Comparison of ENCODE assay signal across 7 cellular contexts in the genomic region with DNA sequence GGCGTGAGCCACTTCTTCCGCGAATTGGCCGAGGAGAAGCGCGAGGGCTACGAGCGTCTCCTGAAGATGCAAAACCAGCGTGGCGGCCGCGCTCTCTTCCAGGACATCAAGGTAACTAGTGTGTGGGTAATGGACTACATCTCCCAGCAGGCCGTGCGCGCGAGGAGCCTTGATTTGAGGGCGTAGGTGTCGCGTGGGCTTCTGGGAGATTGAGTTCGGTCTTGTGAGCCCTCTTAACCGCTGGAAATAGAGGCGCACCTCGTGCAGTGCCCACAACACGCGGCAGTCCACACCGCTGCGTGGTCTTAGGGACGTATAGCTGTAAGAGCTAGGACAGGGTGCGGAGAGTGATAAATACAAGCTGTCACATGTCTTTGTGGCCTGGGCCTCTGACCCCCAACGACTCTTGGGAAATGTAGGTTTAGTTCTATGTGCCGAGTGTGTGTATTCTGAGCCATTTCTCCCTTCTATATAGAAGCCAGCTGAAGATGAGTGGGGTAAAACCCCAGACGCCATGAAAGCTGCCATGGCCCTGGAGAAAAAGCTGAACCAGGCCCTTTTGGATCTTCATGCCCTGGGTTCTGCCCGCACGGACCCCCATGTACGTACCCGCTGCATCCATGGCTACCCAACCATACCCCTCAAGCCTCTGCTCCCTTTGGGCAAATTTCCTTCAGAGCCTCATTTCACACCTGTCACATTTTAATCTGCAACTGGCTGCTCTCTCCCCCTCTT. TPM values are rescaled to one million over a fixed set of nuclear protein-coding genes. Genes with fewer than 3 reads are reported as not detected.
DNase-seq lines count a peak whose midpoint lies in the region; ATAC-seq and TF ChIP-seq lines count a peak whose summit lies in the region.

No MANE protein-coding gene starts in this region.

- peaks cover 46% of the 10 kb centered on the region for H3K36me3 Mint-ChIP-seq in activated CD8-positive, alpha-beta T cell treated with anti-CD3 and anti-CD28 coated beads for 36 hours (ENCODE audit: low read depth)

- H3K27ac ChIP-seq in duodenal mucosa (ENCODE audit: low read depth, low read length) (peak overlapping the region; percentile 89), lower lobe of right lung (peak overlapping the region; percentile 93)

- ATAC-seq in GM18520 (IDR thresholded peaks at IDR 0.05; ENCODE audit: unreplicated experiment) (peak; percentile 15), HG03457 (IDR thresholded peaks at IDR 0.05; ENCODE audit: unreplicated experiment) (peak; percentile 28), lower lobe of right lung (peak; percentile 66 to 77)
- ATAC-seq in activated CD8-positive, alpha-beta T cell treated with anti-CD3 and anti-CD28 coated beads for 36 hours = peak; percentile 41

- intact Hi-C loops in activated CD8-positive, alpha-beta T cell treated with anti-CD3 and anti-CD28 coated beads for 36 hours (cut with micrococcal nuclease) = loop anchor here (5.0 to 10.0 kb wide), 2 partner anchors 91 to 169 kb away; a partner anchor contains a TSS
- intact Hi-C loops in lower lobe of right lung (cut with DNase I) = no loop called here

- peak; percentile 77 for DNase-seq in NCI-H774 (lab: John Stamatoyannopoulos, UW)
- peak; percentile 96 for DNase-seq in activated CD8-positive, alpha-beta T cell treated with anti-CD3 and anti-CD28 coated beads for 36 hours
- peak; percentile 93 for DNase-seq in lower lobe of right lung
- peak; percentile 74 to 91 (median 82) for DNase-seq in stimulated activated CD4-positive, alpha-beta T cell treated with anti-CD3 and anti-CD28 coated beads, TNF-alpha, amount 100 ng/mL, for 24 hours (ENCODE audit: low read depth in 3 of 3)

- CTCF ChIA-PET in activated CD8-positive, alpha-beta T cell treated with anti-CD3 and anti-CD28 coated beads for 36 hours (lab: Charles Lee) = interaction anchor here (0.8 to 3.8 kb wide), 6 partner anchors 10 to 170 kb away, joined by 3 to 17 read pairs (median 5); a partner anchor contains a TSS

- no peaks in the 10 kb centered on the region for H3K27me3 Mint-ChIP-seq in activated CD8-positive, alpha-beta T cell treated with anti-CD3 and anti-CD28 coated beads for 36 hours

- H3K9me3 ChIP-seq in duodenal mucosa (ENCODE audit: control insufficient read depth in 1 of 2, low read length in 2 of 2) (no peaks in the 10 kb centered on the region), lower lobe of right lung (no peaks in the 10 kb centered on the region)

- TF ChIP-seq CTCF in activated CD8-positive, alpha-beta T cell treated with anti-CD3 and anti-CD28 coated beads for 36 hours (IDR thresholded peaks at IDR 0.05) = no peak
- no peak for TF ChIP-seq CTCF in lower lobe of right lung (IDR thresholded peaks at IDR 0.05)

- H3K9me3 Mint-ChIP-seq in activated CD8-positive, alpha-beta T cell treated with anti-CD3 and anti-CD28 coated beads for 36 hours = no peaks in the 10 kb centered on the region

- peak overlapping the region; percentile 98 for H3K4me3 Mint-ChIP-seq in activated CD8-positive, alpha-beta T cell treated with anti-CD3 and anti-CD28 coated beads for 36 hours

- peaks cover 52% of the 10 kb centered on the region for H3K4me1 Mint-ChIP-seq in activated CD8-positive, alpha-beta T cell treated with anti-CD3 and anti-CD28 coated beads for 36 hours (ENCODE audit: low read depth)

- H3K27ac Mint-ChIP-seq in activated CD8-positive, alpha-beta T cell treated with anti-CD3 and anti-CD28 coated beads for 36 hours = peak overlapping the region; percentile 100

- POLR2A ChIA-PET in activated CD8-positive, alpha-beta T cell treated with anti-CD3 and anti-CD28 coated beads for 36 hours (lab: Charles Lee) = interaction anchor here (0.9 to 6.2 kb wide), 13 partner anchors 11 to 178 kb away, joined by 3 to 53 read pairs (median 5); a partner anchor contains a TSS

- no peaks in the 10 kb centered on the region for H3K27me3 ChIP-seq in duodenal mucosa (ENCODE audit: control insufficient read depth in 1 of 2, insufficient read depth in 2 of 2, low read length in 2 of 2)
- no peaks in the 10 kb centered on the region for H3K27me3 ChIP-seq in lower lobe of right lung (ENCODE audit: low read depth)

- peak overlapping the region; percentile 77 to 80 for H3K9ac ChIP-seq in duodenal mucosa (ENCODE audit: low read depth in 1 of 2, low read length in 2 of 2)

- H3K4me3 ChIP-seq in duodenal mucosa (ENCODE audit: low read depth in 1 of 2, low read length in 2 of 2) (peak overlapping the region; percentile 95 to 99), lower lobe of right lung (peak overlapping the region; percentile 96)

- peaks cover 13 to 33% of the 10 kb centered on the region in 2 donors for H3K36me3 ChIP-seq in duodenal mucosa (ENCODE audit: control insufficient read depth in 1 of 2, insufficient read depth in 2 of 2, low read length in 2 of 2)
- H3K36me3 ChIP-seq in lower lobe of right lung = peaks cover 51% of the 10 kb centered on the region

- H3K4me1 ChIP-seq in duodenal mucosa (ENCODE audit: control insufficient read depth in 1 of 2, insufficient read depth in 2 of 2, low read length in 2 of 2) (peaks cover 30 to 52% of the 10 kb centered on the region in 2 donors), lower lobe of right lung (peaks cover 55% of the 10 kb centered on the region)

RNA-seq across cellular contexts. Expression of a gene that starts 0.9 kb away (rescaled TPM):
- 1,000 to 10,000 TPM; 1,296 to 1,324 TPM for total RNA-seq in activated CD8-positive, alpha-beta T cell treated with anti-CD3 and anti-CD28 coated beads for 36 hours
- total RNA-seq in lower lobe of right lung = 9,799 TPM

RNA-seq across cellular contexts. Expression of a gene that starts 11.3 kb away (rescaled TPM):
- 100 to 1,000 TPM; 182 to 189 TPM for total RNA-seq in activated CD8-positive, alpha-beta T cell treated with anti-CD3 and anti-CD28 coated beads for 36 hours
- 142 TPM for total RNA-seq in lower lobe of right lung

RNA-seq across cellular contexts. Expression of a gene that starts 27.1 kb away (rescaled TPM):
- 10 to 100 TPM; 58.1 to 58.7 TPM for total RNA-seq in activated CD8-positive, alpha-beta T cell treated with anti-CD3 and anti-CD28 coated beads for 36 hours
- total RNA-seq in lower lobe of right lung = 24.8 TPM

RNA-seq across cellular contexts. Expression of a gene that starts 27.7 kb away (rescaled TPM):
- 100 to 1,000 TPM; 175 to 176 TPM for total RNA-seq in activated CD8-positive, alpha-beta T cell treated with anti-CD3 and anti-CD28 coated beads for 36 hours
- total RNA-seq in lower lobe of right lung = 45.3 TPM

RNA-seq across cellular contexts. Expression of a gene that starts 32.5 kb away (rescaled TPM):
- total RNA-seq in activated CD8-positive, alpha-beta T cell treated with anti-CD3 and anti-CD28 coated beads for 36 hours = 1 to 10 TPM; 1.4 to 2.8 TPM
- total RNA-seq in lower lobe of right lung = 1.9 TPM

Comparison
In these comparisons a context has a peak if more than half of its experiments do, and no peak if none do; other contexts are left out.
1. Peak in every context shown above with its lines: DNase-seq, ATAC-seq, H3K4me3 ChIP-seq and H3K27ac ChIP-seq.
2. ATAC-seq: peak in every context shown above with its lines; median percentile 72 in lower lobe of right lung; 41 in activated CD8-positive, alpha-beta T cell treated with anti-CD3 and anti-CD28 coated beads for 36 hours; 28 in HG03457; 15 in GM18520.